ENCODE assay signal across 2 cellular contexts in the genomic region with DNA sequence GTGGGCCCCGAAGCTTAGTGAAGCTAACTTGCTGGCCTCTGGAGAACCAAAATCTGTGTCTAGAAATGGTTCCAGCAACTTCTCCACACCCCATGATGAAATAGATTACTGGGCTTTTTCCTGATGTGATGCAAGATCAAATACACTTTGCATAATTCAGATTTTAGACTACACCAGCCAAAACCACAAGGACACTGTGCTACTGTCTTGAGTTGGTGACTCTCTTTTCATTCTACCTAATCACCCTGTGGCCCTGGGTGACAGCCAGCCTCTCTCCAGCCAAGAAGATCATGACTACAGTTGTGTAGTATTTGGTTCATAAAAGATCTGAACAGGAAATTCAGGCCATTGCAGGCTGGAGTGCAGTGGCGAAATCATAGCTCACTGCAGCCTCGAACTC.
TF ChIP-seq lines count a peak whose summit lies in the region.

No MANE protein-coding gene starts in this region.

TF ChIP-seq in HEK293, 187 proteins besides CTCF, POLR2A, EP300 and RAD21:
- TF ChIP-seq, protein P1, sequence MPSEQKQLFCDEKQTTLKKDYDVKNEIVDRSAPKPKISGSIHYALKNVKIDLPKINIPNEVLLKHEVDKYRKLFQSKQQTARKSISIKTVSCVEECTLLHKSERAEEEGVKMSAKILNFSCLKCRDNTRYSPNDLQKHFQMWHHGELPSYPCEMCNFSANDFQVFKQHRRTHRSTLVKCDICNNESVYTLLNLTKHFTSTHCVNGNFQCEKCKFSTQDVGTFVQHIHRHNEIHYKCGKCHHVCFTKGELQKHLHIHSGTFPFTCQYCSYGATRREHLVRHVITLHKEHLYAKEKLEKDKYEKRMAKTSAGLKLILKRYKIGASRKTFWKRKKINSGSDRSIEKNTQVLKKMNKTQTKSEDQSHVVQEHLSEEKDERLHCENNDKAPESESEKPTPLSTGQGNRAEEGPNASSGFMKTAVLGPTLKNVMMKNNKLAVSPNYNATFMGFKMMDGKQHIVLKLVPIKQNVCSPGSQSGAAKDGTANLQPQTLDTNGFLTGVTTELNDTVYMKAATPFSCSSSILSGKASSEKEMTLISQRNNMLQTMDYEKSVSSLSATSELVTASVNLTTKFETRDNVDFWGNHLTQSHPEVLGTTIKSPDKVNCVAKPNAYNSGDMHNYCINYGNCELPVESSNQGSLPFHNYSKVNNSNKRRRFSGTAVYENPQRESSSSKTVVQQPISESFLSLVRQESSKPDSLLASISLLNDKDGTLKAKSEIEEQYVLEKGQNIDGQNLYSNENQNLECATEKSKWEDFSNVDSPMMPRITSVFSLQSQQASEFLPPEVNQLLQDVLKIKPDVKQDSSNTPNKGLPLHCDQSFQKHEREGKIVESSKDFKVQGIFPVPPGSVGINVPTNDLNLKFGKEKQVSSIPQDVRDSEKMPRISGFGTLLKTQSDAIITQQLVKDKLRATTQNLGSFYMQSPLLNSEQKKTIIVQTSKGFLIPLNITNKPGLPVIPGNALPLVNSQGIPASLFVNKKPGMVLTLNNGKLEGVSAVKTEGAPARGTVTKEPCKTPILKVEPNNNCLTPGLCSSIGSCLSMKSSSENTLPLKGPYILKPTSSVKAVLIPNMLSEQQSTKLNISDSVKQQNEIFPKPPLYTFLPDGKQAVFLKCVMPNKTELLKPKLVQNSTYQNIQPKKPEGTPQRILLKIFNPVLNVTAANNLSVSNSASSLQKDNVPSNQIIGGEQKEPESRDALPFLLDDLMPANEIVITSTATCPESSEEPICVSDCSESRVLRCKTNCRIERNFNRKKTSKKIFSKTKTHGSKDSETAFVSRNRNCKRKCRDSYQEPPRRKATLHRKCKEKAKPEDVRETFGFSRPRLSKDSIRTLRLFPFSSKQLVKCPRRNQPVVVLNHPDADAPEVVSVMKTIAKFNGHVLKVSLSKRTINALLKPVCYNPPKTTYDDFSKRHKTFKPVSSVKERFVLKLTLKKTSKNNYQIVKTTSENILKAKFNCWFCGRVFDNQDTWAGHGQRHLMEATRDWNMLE (tag by site-specific recombination; conservative IDR thresholded peaks at IDR 0.05; ENCODE audit: low read depth): 0 out of 2 replicates have a peak, but pooled peaks have one; percentile 42
- TF ChIP-seq ZNF785 (tag by site-specific recombination; IDR thresholded peaks at IDR 0.05) (no peak), ZNF24 (tag by site-specific recombination; IDR thresholded peaks at IDR 0.05) (no peak), ZIC2 (tag by site-specific recombination; IDR thresholded peaks at IDR 0.05) (0 out of 2 replicates have a peak, but pooled peaks have one; percentile 1), ZNF580 (tag by site-specific recombination; IDR thresholded peaks at IDR 0.05) (no peak), ZNF596 (tag by site-specific recombination; IDR thresholded peaks at IDR 0.05) (no peak)
- TF ChIP-seq, protein P2, sequence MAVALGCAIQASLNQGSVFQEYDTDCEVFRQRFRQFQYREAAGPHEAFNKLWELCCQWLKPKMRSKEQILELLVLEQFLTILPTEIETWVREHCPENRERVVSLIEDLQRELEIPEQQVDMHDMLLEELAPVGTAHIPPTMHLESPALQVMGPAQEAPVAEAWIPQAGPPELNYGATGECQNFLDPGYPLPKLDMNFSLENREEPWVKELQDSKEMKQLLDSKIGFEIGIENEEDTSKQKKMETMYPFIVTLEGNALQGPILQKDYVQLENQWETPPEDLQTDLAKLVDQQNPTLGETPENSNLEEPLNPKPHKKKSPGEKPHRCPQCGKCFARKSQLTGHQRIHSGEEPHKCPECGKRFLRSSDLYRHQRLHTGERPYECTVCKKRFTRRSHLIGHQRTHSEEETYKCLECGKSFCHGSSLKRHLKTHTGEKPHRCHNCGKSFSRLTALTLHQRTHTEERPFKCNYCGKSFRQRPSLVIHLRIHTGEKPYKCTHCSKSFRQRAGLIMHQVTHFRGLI (tag by site-specific recombination; IDR thresholded peaks at IDR 0.05): no peak

TF ChIP-seq in HepG2, 621 proteins besides CTCF, POLR2A, EP300 and RAD21:
- TF ChIP-seq ATF4 (CRISPR knock-in tag; IDR thresholded peaks at IDR 0.05): peak in 1 of 2 experiments; percentile 93; a peak in 2 of 4 replicates
- TF ChIP-seq ZFP1 (CRISPR knock-in tag; IDR thresholded peaks at IDR 0.05): no peak
- TF ChIP-seq CEBPG (CRISPR knock-in tag; IDR thresholded peaks at IDR 0.05): peak; percentile 18; the same call in 1 of the 2 replicates
- TF ChIP-seq ZNF264 (CRISPR knock-in tag; IDR thresholded peaks at IDR 0.05): no peak
- TF ChIP-seq CREB1 (IDR thresholded peaks at IDR 0.05): no peak
- no peak for TF ChIP-seq CREB1 (CRISPR knock-in tag; IDR thresholded peaks at IDR 0.05)
- TF ChIP-seq CEBPB (IDR thresholded peaks at IDR 0.05; ENCODE audit: borderline replicate concordance, low read depth, low read length): peak; percentile 79; the same call in 1 of the 2 replicates
- TF ChIP-seq ZFP37 (CRISPR knock-in tag; IDR thresholded peaks at IDR 0.05; ENCODE audit: borderline replicate concordance): no peak
- TF ChIP-seq PRDM4 (CRISPR knock-in tag; IDR thresholded peaks at IDR 0.05; ENCODE audit: borderline replicate concordance): no peak
- TF ChIP-seq CCAR2 (optimal IDR thresholded peaks at IDR 0.05; ENCODE audit: low read depth, low read length): no peak
- TF ChIP-seq ELF3 (CRISPR knock-in tag; IDR thresholded peaks at IDR 0.05): no peak
- no peak for TF ChIP-seq ZNF446 (CRISPR knock-in tag; IDR thresholded peaks at IDR 0.05)
- TF ChIP-seq SMAD9 (CRISPR knock-in tag; IDR thresholded peaks at IDR 0.05): no peak
- TF ChIP-seq SP5 (CRISPR knock-in tag; IDR thresholded peaks at IDR 0.05; ENCODE audit: borderline replicate concordance, low read depth): no peak
- TF ChIP-seq NRL (CRISPR knock-in tag; IDR thresholded peaks at IDR 0.05; ENCODE audit: borderline replicate concordance): no peak
- TF ChIP-seq MAFK (conservative IDR thresholded peaks at IDR 0.05 in 1 of 2, IDR thresholded peaks at IDR 0.05 in 1 of 2; ENCODE audit: low read length in 2 of 2): no peak
- TF ChIP-seq PAX8 (CRISPR knock-in tag; IDR thresholded peaks at IDR 0.05; ENCODE audit: borderline replicate concordance): no peak
- no peak for TF ChIP-seq ZNF253 (CRISPR knock-in tag; IDR thresholded peaks at IDR 0.05; ENCODE audit: borderline replicate concordance)
- no peak for TF ChIP-seq ZKSCAN8 (CRISPR knock-in tag; IDR thresholded peaks at IDR 0.05; ENCODE audit: borderline replicate concordance)
- no peak for TF ChIP-seq ZSCAN29 (CRISPR knock-in tag; conservative IDR thresholded peaks at IDR 0.05)
- TF ChIP-seq ZNF737 (CRISPR knock-in tag; IDR thresholded peaks at IDR 0.05; ENCODE audit: borderline replicate concordance): no peak
- TF ChIP-seq PLSCR1 (CRISPR knock-in tag; IDR thresholded peaks at IDR 0.05; ENCODE audit: borderline replicate concordance): no peak
- no peak for TF ChIP-seq ATF5 (CRISPR knock-in tag; IDR thresholded peaks at IDR 0.05; ENCODE audit: low read depth)
- TF ChIP-seq, protein P3, sequence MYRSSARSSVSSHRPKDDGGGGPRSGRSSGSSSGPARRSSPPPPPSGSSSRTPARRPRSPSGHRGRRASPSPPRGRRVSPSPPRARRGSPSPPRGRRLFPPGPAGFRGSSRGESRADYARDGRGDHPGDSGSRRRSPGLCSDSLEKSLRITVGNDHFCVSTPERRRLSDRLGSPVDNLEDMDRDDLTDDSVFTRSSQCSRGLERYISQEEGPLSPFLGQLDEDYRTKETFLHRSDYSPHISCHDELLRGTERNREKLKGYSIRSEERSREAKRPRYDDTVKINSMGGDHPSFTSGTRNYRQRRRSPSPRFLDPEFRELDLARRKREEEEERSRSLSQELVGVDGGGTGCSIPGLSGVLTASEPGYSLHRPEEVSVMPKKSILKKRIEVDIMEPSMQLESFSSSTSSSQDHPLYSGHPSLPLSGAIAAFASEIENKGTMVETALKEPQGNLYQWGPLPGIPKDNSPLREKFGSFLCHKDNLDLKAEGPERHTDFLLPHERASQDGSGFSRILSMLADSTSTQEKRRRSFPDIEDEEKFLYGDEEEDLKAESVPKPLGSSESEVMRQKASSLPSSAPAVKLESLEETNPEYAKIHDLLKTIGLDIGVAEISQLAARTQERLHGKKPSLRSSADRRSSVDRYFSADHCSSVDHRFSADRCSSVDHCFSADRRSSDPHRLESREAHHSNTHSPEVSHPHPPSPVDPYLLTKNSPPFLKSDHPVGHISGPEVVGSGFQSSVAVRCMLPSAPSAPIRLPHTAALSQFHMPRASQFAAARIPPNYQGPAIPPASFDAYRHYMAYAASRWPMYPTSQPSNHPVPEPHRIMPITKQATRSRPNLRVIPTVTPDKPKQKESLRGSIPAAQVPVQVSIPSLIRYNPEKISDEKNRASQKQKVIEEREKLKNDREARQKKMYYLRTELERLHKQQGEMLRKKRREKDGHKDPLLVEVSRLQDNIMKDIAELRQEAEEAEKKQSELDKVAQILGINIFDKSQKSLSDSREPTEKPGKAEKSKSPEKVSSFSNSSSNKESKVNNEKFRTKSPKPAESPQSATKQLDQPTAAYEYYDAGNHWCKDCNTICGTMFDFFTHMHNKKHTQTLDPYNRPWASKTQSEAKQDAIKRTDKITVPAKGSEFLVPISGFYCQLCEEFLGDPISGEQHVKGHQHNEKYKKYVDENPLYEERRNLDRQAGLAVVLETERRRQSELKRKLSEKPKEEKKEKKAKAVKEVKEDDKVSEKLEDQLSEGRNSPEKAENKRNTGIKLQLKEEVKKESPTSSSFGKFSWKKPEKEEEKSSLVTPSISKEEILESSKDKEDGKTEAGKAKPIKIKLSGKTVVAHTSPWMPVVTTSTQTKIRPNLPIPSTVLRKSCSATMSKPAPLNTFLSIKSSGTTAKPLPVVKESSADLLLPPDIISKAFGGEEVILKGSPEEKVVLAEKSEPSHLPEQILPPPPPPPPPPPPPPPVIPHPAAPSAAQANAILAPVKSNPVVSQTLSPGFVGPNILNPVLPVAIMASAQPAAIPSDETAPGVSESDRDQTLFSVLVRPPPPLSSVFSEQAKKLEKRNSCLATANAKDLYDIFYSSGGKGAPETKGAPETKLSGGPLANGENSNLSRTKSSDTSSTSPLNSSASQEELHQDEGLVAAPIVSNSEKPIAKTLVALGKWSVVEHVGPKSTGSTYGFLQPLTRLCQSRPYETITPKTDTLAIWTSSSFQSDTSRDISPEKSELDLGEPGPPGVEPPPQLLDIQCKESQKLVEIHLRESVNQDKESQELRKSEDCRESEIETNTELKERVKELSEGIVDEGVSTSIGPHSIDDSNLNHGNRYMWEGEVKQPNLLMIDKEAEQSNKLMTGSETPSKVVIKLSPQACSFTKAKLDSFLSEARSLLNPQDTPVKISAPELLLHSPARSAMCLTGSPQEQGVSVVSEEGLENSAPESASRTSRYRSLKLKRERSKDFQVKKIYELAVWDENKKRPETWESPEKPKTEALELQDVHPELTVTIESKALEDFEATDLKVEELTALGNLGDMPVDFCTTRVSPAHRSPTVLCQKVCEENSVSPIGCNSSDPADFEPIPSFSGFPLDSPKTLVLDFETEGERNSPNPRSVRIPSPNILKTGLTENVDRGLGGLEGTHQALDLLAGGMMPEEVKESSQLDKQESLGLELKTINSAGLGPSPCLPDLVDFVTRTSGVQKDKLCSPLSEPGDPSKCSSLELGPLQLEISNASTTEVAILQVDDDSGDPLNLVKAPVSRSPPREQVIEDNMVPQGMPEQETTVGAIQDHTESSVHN (CRISPR knock-in tag; IDR thresholded peaks at IDR 0.05): no peak
- no peak for TF ChIP-seq ZNF510 (CRISPR knock-in tag; IDR thresholded peaks at IDR 0.05; ENCODE audit: low read depth)
- TF ChIP-seq CSRNP1 (CRISPR knock-in tag; IDR thresholded peaks at IDR 0.05): no peak
